In genomic region chr20:59149678-59150504, GRCh38 we compare ENCODE assay signal across 11 cellular contexts. TPM values are rescaled to one million over a fixed set of nuclear protein-coding genes. Genes with fewer than 3 reads are reported as not detected.
DNase-seq lines count a peak whose midpoint lies in the region; ATAC-seq, FAIRE-seq and TF ChIP-seq lines count a peak whose summit lies in the region.
"Had no signal": no experiment of that assay in that cellular context is flagged by ENCODE, and none has a peak within 500 bp of the region (broad histone marks: within the 10 kb centered on the region; RNA-seq: fewer than 3 reads in every experiment).

No MANE protein-coding gene starts in this region.

- BruUV-seq in PC-9 (replicated peaks; lab: Mats Ljungman, UMichigan) = no TSS peak

- H3K4me3 ChIP-seq in PC-9 = no peak overlapping the region

- ATAC-seq in CD4-positive, alpha-beta T cell (ENCODE audit: poor library complexity) = peak; percentile 79
- ATAC-seq in activated naive CD4-positive, alpha-beta T cell treated with anti-CD3 and anti-CD28 coated beads, Interleukin-2, amount 50 U/mL, for 72 hours = peak; percentile 72 to 74
- ATAC-seq in sciatic nerve (peak; percentile 36), GM18870 (IDR thresholded peaks at IDR 0.05; ENCODE audit: unreplicated experiment) (no peak)

- DNase-seq in CD4-positive, alpha-beta T cell = peak; percentile 52 to 81 (median 66)
- DNase-seq in T-helper 1 cell (peak; percentile 38 to 91 (median 67)), sciatic nerve (ENCODE audit: low spot score) (no peak), urothelium cell line (ENCODE audit: low spot score) (no peak), NCI-H1417 treated with DMSO at 0.1 percent for 48 hours (lab: John Stamatoyannopoulos, UW) (no peak), PC-9 (no peak)
- peak; percentile 63 to 72 for DNase-seq in activated naive CD4-positive, alpha-beta T cell treated with anti-CD3 and anti-CD28 coated beads, Interleukin-2, amount 50 U/mL, for 72 hours (ENCODE audit: low spot score in 2 of 2)
- DNase-seq: NCI-H510A had no signal

- H3K27me3 Mint-ChIP-seq in CD4-positive, alpha-beta T cell = no peaks in the 10 kb centered on the region

- H3K4me3 Mint-ChIP-seq in CD4-positive, alpha-beta T cell = peak overlapping the region; percentile 82

- H3K36me3 Mint-ChIP-seq in CD4-positive, alpha-beta T cell (ENCODE audit: low read depth) = peaks cover 61% of the 10 kb centered on the region
- H3K36me3 Mint-ChIP-seq in activated naive CD4-positive, alpha-beta T cell treated with anti-CD3 and anti-CD28 coated beads, Interleukin-2, amount 50 U/mL, for 72 hours = peaks cover 15 to 36% of the 10 kb centered on the region in 2 donors
- H3K36me3 Mint-ChIP-seq: CD14-positive monocyte had no signal

- H3K27me3 ChIP-seq in CD4-positive, alpha-beta T cell (ENCODE audit: control insufficient read depth, insufficient read depth, low read length) = no peaks in the 10 kb centered on the region
- peaks cover 97% of the 10 kb centered on the region for H3K27me3 ChIP-seq in PC-9 (ENCODE audit: insufficient read depth, low read depth)

- intact Hi-C loops in CD4-positive, alpha-beta T cell (cut with DNase I, micrococcal nuclease) = loop anchor here (1.0 to 5.0 kb wide), 7 partner anchors 9 to 843 kb away; partner anchors contain the start of genes ATP5F1E (in 2 of the 2) and RAB22A (in 1 of the 2)
- intact Hi-C loops in sciatic nerve (cut with DNase I) = no loop called here
- intact Hi-C loops in PC-9 (cut with micrococcal nuclease; ENCODE audit: unreplicated experiment) = no loop called here

- POLR2A ChIA-PET in CD4-positive, alpha-beta T cell (lab: Charles Lee) = interaction anchor here (1.0 to 11.4 kb wide), 4 partner anchors 9 to 58 kb away, joined by 4 to 203 read pairs (median 92); partner anchors contain the start of gene ZNF831
- POLR2A ChIA-PET in PC-9 (lab: Charles Lee; ENCODE audit: unreplicated experiment) = no interaction called here

- no peaks in the 10 kb centered on the region for H3K9me2 ChIP-seq in PC-9 (ENCODE audit: insufficient read depth)

- no peaks in the 10 kb centered on the region for H3F3A ChIP-seq in PC-9 (ENCODE audit: insufficient read depth, low read depth)

- CTCF ChIA-PET in CD4-positive, alpha-beta T cell (lab: Charles Lee) = interaction anchor here (1.6 kb wide), 1 partner anchor 10 kb away, joined by 9 read pairs; no protein-coding TSS in a partner anchor
- CTCF ChIA-PET in PC-9 (lab: Charles Lee) = no interaction called here

- TF ChIP-seq CTCF in CD4-positive, alpha-beta T cell (IDR thresholded peaks at IDR 0.05) = no peak
- no peak for TF ChIP-seq CTCF in PC-9 (conservative IDR thresholded peaks at IDR 0.05)

- H3K36me3 ChIP-seq in PC-9 (ENCODE audit: low read depth) = no peaks in the 10 kb centered on the region

- no peaks in the 10 kb centered on the region for H3K9me3 ChIP-seq in CD4-positive, alpha-beta T cell (ENCODE audit: control insufficient read depth, low read length)
- H3K9me3 ChIP-seq in PC-9 (ENCODE audit: insufficient read depth, low read depth) = no peaks in the 10 kb centered on the region

- no peak overlapping the region for H3K4me2 ChIP-seq in PC-9

- peaks cover 3% of the 10 kb centered on the region for H3K9me3 Mint-ChIP-seq in CD4-positive, alpha-beta T cell
- no peaks in the 10 kb centered on the region for H3K9me3 Mint-ChIP-seq in activated naive CD4-positive, alpha-beta T cell treated with anti-CD3 and anti-CD28 coated beads, Interleukin-2, amount 50 U/mL, for 72 hours

- no peaks in the 10 kb centered on the region for H3K79me2 ChIP-seq in PC-9 (ENCODE audit: low read depth)

- peak overlapping the region; percentile 95 for H3K27ac ChIP-seq in CD4-positive, alpha-beta T cell (ENCODE audit: low read depth, low read length)
- no peak overlapping the region for H3K27ac ChIP-seq in PC-9

- no peaks in the 10 kb centered on the region for H4K20me1 ChIP-seq in PC-9 (ENCODE audit: insufficient read depth)

- H3K4me1 ChIP-seq in PC-9 (replicated peaks; ENCODE audit: insufficient read depth) = no peaks in the 10 kb centered on the region

- no peak for FAIRE-seq in urothelium cell line (lab: Jason Lieb, UNC)
- FAIRE-seq: H1 had no signal

- H2AFZ ChIP-seq in PC-9 = no peak overlapping the region

- H3K4me1 Mint-ChIP-seq in CD4-positive, alpha-beta T cell (ENCODE audit: low read depth) = peaks cover 95% of the 10 kb centered on the region

- H3K27ac Mint-ChIP-seq in CD4-positive, alpha-beta T cell = peak overlapping the region; percentile 97
- H3K27ac Mint-ChIP-seq in activated naive CD4-positive, alpha-beta T cell treated with anti-CD3 and anti-CD28 coated beads, Interleukin-2, amount 50 U/mL, for 72 hours = peak overlapping the region; percentile 87 to 96

RNA-seq across cellular contexts. Expression of gene ZNF831, which starts 13.7 kb away (rescaled TPM):
- 10 to 100 TPM; 24.9 to 25.9 TPM for total RNA-seq in CD4-positive, alpha-beta T cell
- total RNA-seq in activated naive CD4-positive, alpha-beta T cell treated with anti-CD3 and anti-CD28 coated beads, Interleukin-2, amount 50 U/mL, for 72 hours = 10 to 100 TPM in 1 of 2 donors, 1 to 10 TPM in 1; 6.6 to 12.7 TPM
- total RNA-seq in sciatic nerve = 0.36 TPM
- not detected in 2 replicates for total RNA-seq in PC-9 (2021)
- total RNA-seq: H1 had no signal

Comparison
In these comparisons a context has a peak if more than half of its experiments do, and no peak if none do; other contexts are left out.
1. DNase-seq: peak in CD4-positive, alpha-beta T cell (10 of 10), T-helper 1 cell (5 of 5) and activated naive CD4-positive, alpha-beta T cell treated with anti-CD3 and anti-CD28 coated beads, Interleukin-2, amount 50 U/mL, for 72 hours (2 of 2); none in sciatic nerve (single experiment), urothelium cell line (single experiment), NCI-H1417 treated with DMSO at 0.1 percent for 48 hours (single experiment) and PC-9 (0 of 2).
2. intact Hi-C loops: an anchor here in CD4-positive, alpha-beta T cell (1.0 to 5.0 kb wide); none called in sciatic nerve and PC-9.